ENCODE assay signal across 13 cellular contexts in genomic region chr1:17892225-17892624, GRCh38.
DNase-seq lines count a peak whose midpoint lies in the region; ATAC-seq and TF ChIP-seq lines count a peak whose summit lies in the region.
"Had no signal": no experiment of that assay in that cellular context is flagged by ENCODE, and none has a peak within 500 bp of the region (broad histone marks: within the 10 kb centered on the region; RNA-seq: fewer than 3 reads in every experiment).

No MANE protein-coding gene starts in this region.

- H3K9me2 ChIP-seq in PC-3 (replicated peaks; ENCODE audit: low read length): no peaks in the 10 kb centered on the region

- no peak overlapping the region for H3K27ac ChIP-seq in PC-3 (ENCODE audit: low read length)
- peak overlapping the region; percentile 68 to 85 for H3K27ac ChIP-seq in right atrium auricular region
- no peak overlapping the region for H3K27ac ChIP-seq in ovary
- H3K27ac ChIP-seq in transverse colon: no peak overlapping the region

- no peak for ATAC-seq in PC-3
- ATAC-seq: sciatic nerve had no signal

- WGBS in ovary, 3 donors: 65 to 69% (median 66%) methylated on average over 8 of the region's 8 CpGs
- WGBS in transverse colon (ENCODE audit: low coverage in 1 of 2), 2 donors: 50% methylated on average over 8 of the region's 8 CpGs; no CpG with 5 or more reads in 1 of the 2 donors

- DNase-seq in A172 (ENCODE audit: low spot score): peak; percentile 2
- DNase-seq in NCI-H1092 treated with DMSO at 0.1 percent for 48 hours (lab: John Stamatoyannopoulos, UW): peak; percentile 81
- DNase-seq in PC-3: peak; percentile 8
- DNase-seq in right atrium auricular region (ENCODE audit: low spot score): no peak
- DNase-seq in ovary: no peak
- DNase-seq in erythroblast (lab: John Stamatoyannopoulos, UW): no peak
- no peak for DNase-seq in SHP77 (lab: John Stamatoyannopoulos, UW)
- DNase-seq in transverse colon: no peak
- DNase-seq: central memory CD4-positive, alpha-beta T cell; effector CD4-positive, alpha-beta T cell; head of caudate nucleus; NCI-H2107 had no signal

- H2AFZ ChIP-seq in PC-3 (ENCODE audit: low read length): no peak overlapping the region

- no peaks in the 10 kb centered on the region for H4K20me1 ChIP-seq in PC-3 (ENCODE audit: low read length)

- H3K4me3 ChIP-seq in PC-3 (ENCODE audit: low read length): no peak overlapping the region
- H3K4me3 ChIP-seq in right atrium auricular region: no peak overlapping the region
- no peak overlapping the region for H3K4me3 ChIP-seq in ovary
- no peak overlapping the region for H3K4me3 ChIP-seq in transverse colon

- in situ Hi-C loops in transverse colon (cut with MboI; ENCODE audit: low pct_ligation_motif_present in 1 of 4, low pct_unique_long_range_greater_than_20kb in 1 of 4, low sequenced_read_pairs in 3 of 4): no loop called here

- H3K27me3 ChIP-seq in PC-3 (ENCODE audit: low read length) (peaks cover 39% of the 10 kb centered on the region), right atrium auricular region (no peaks in the 10 kb centered on the region), ovary (no peaks in the 10 kb centered on the region), transverse colon (peaks cover 25% of the 10 kb centered on the region)

- no peaks in the 10 kb centered on the region for H3K4me1 ChIP-seq in PC-3 (ENCODE audit: insufficient read depth, low read length)
- H3K4me1 ChIP-seq in right atrium auricular region: peaks cover 0 to 32% of the 10 kb centered on the region in 2 donors
- H3K4me1 ChIP-seq in ovary (ENCODE audit: insufficient read depth): no peaks in the 10 kb centered on the region
- peaks cover 0 to 3% (median 0%) of the 10 kb centered on the region in 4 donors for H3K4me1 ChIP-seq in transverse colon

- no peaks in the 10 kb centered on the region for H3K79me2 ChIP-seq in PC-3 (ENCODE audit: low read length)

- CTCF ChIA-PET in PC-3 (lab: Charles Lee): no interaction called here

- intact Hi-C loops in PC-3 (cut with micrococcal nuclease) (no loop called here), ovary (cut with DNase I) (no loop called here), transverse colon (cut with DNase I; ENCODE audit: low total_unique reads) (no loop called here)

- BruUV-seq in PC-3 (replicated peaks; lab: Mats Ljungman, UMichigan): no TSS peak

- H3K36me3 ChIP-seq in PC-3 (ENCODE audit: low read depth, low read length) (no peaks in the 10 kb centered on the region), right atrium auricular region (no peaks in the 10 kb centered on the region), ovary (no peaks in the 10 kb centered on the region), transverse colon (no peaks in the 10 kb centered on the region)

- TF ChIP-seq CTCF in PC-3 (conservative IDR thresholded peaks at IDR 0.05; ENCODE audit: low read depth, low read length): no peak
- TF ChIP-seq CTCF in right atrium auricular region (IDR thresholded peaks at IDR 0.05): no peak
- TF ChIP-seq CTCF in ovary (IDR thresholded peaks at IDR 0.05): no peak
- TF ChIP-seq CTCF in transverse colon (IDR thresholded peaks at IDR 0.05): no peak

- H3K9me3 ChIP-seq in PC-3 (ENCODE audit: low read length) (no peaks in the 10 kb centered on the region), right atrium auricular region (no peaks in the 10 kb centered on the region), ovary (no peaks in the 10 kb centered on the region), transverse colon (no peaks in the 10 kb centered on the region)

- POLR2A ChIA-PET in PC-3 (lab: Charles Lee; ENCODE audit: unreplicated experiment): no interaction called here

- H3K9ac ChIP-seq in PC-3 (ENCODE audit: low read length): no peak overlapping the region

- TF ChIP-seq EP300 in ovary (IDR thresholded peaks at IDR 0.05) (no peak), transverse colon (IDR thresholded peaks at IDR 0.05; ENCODE audit: low read depth) (no peak)

- H3F3A ChIP-seq in PC-3 (ENCODE audit: low read length, unreplicated experiment): no peaks in the 10 kb centered on the region

- TF ChIP-seq POLR2A in ovary (IDR thresholded peaks at IDR 0.05) (no peak), erythroblast (IDR thresholded peaks at IDR 0.05; ENCODE audit: low read length) (no peak), transverse colon (IDR thresholded peaks at IDR 0.05) (no peak)

- no peak overlapping the region for H3K4me2 ChIP-seq in PC-3 (ENCODE audit: low read length)

Comparison
In these comparisons a context has a peak if more than half of its experiments do, and no peak if none do; other contexts are left out.
1. DNase-seq: peak in A172 (single experiment), NCI-H1092 treated with DMSO at 0.1 percent for 48 hours (single experiment) and PC-3 (single experiment); none in right atrium auricular region (single experiment), ovary (0 of 5), erythroblast (0 of 2), SHP77 (0 of 2) and transverse colon (single experiment).
2. H3K27ac ChIP-seq: peak in right atrium auricular region (2 of 2); none in PC-3 (single experiment), ovary (0 of 2) and transverse colon (0 of 4).